Comparison of ENCODE assay signal across 2 cellular contexts in the genomic region with DNA sequence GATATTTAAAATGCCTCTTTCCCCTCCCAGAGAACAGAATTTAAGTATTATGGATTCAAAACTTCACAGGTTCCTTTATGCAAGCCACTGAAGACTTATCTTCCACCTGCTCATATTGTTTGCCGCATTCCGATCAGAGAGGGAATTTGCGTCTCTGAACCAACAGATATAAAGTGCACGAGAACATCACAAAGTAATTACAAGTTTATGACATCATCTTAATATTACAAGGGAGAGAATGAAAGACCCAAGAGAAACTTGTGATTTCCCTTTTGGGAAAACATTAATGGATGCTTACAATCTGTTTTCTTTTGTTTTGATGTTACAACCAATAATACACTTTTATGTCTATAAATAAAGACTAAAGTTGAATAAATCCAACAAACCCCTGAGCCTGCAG.
TF ChIP-seq lines count a peak whose summit lies in the region.

No MANE protein-coding gene starts in this region.

TF ChIP-seq in HepG2, 621 proteins besides CTCF, POLR2A, EP300 and RAD21:
- TF ChIP-seq ATF7 (IDR thresholded peaks at IDR 0.05) (peak; percentile 91), ATF7 (CRISPR knock-in tag; IDR thresholded peaks at IDR 0.05) (no peak), ZFP41 (CRISPR knock-in tag; IDR thresholded peaks at IDR 0.05; ENCODE audit: borderline replicate concordance) (no peak)

TF ChIP-seq in HEK293, 187 proteins besides CTCF, POLR2A, EP300 and RAD21:
- TF ChIP-seq, protein P1, sequence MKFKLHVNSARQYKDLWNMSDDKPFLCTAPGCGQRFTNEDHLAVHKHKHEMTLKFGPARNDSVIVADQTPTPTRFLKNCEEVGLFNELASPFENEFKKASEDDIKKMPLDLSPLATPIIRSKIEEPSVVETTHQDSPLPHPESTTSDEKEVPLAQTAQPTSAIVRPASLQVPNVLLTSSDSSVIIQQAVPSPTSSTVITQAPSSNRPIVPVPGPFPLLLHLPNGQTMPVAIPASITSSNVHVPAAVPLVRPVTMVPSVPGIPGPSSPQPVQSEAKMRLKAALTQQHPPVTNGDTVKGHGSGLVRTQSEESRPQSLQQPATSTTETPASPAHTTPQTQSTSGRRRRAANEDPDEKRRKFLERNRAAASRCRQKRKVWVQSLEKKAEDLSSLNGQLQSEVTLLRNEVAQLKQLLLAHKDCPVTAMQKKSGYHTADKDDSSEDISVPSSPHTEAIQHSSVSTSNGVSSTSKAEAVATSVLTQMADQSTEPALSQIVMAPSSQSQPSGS (tag by site-specific recombination; IDR thresholded peaks at IDR 0.05; ENCODE audit: low read depth), result 0 out of 2 replicates have a peak, but pooled peaks have one; percentile 13
- TF ChIP-seq ZNF785 (tag by site-specific recombination; IDR thresholded peaks at IDR 0.05), result no peak
